In genomic region chr13:32881074-32881791, GRCh38 we compare ENCODE assay signal across 12 cellular contexts.
DNase-seq lines count a peak whose midpoint lies in the region; ATAC-seq and TF ChIP-seq lines count a peak whose summit lies in the region.
"Had no signal": no experiment of that assay in that cellular context is flagged by ENCODE, and none has a peak within 500 bp of the region (broad histone marks: within the 10 kb centered on the region; RNA-seq: fewer than 3 reads in every experiment).

No MANE protein-coding gene starts in this region.

- peak; percentile 58 for DNase-seq in EL
- peak; percentile 40 to 81 for DNase-seq in NCI-H446 (lab: John Stamatoyannopoulos, UW)
- DNase-seq in dorsolateral prefrontal cortex: peak in 2 of 10 donors; percentile 15 to 17
- DNase-seq in renal cortical epithelial cell (ENCODE audit: low read depth): peak; percentile 66
- no peak for DNase-seq in GF-D8 (lab: John Stamatoyannopoulos, UW)
- no peak for DNase-seq in amniotic stem cell (lab: John Stamatoyannopoulos, UW)
- DNase-seq: activated CD4-positive, alpha-beta T cell treated with anti-CD3 and anti-CD28 coated beads, Interleukin-2, amount 10 ng/mL, durations not matched to agents 7 days and 5 days; OCI-M1 had no signal

- TF ChIP-seq CTCF in dorsolateral prefrontal cortex (IDR thresholded peaks at IDR 0.05 in 54 of 56, conservative IDR thresholded peaks at IDR 0.05 in 2 of 56; ENCODE audit: low read depth in 1 of 56, partially characterized antibody in 56 of 56): no peak

- ATAC-seq in GM18870 (IDR thresholded peaks at IDR 0.05; ENCODE audit: unreplicated experiment) (no peak), GM21723 (IDR thresholded peaks at IDR 0.05; ENCODE audit: unreplicated experiment) (no peak)

- H3K27ac ChIP-seq in dorsolateral prefrontal cortex: peak overlapping the region in 37 of 59 donors; percentile 3 to 89 (median 64)
- H3K27ac ChIP-seq: ascending aorta, neural progenitor cell had no signal

- intact Hi-C loops in dorsolateral prefrontal cortex (cut with DNase I): no loop called here

- H3K27me3 ChIP-seq in dorsolateral prefrontal cortex: no peaks in the 10 kb centered on the region
- H3K27me3 ChIP-seq: ascending aorta, neural progenitor cell had no signal

- H3K4me3 ChIP-seq in dorsolateral prefrontal cortex: no peak overlapping the region
- H3K4me3 ChIP-seq: ascending aorta, neural progenitor cell had no signal

Comparison
In these comparisons a context has a peak if more than half of its experiments do, and no peak if none do; other contexts are left out.
1. DNase-seq: peak in EL (single experiment), NCI-H446 (2 of 2) and renal cortical epithelial cell (single experiment); none in GF-D8 (single experiment) and amniotic stem cell (single experiment).